ENCODE assay signal across 1 cellular context in the genomic region with DNA sequence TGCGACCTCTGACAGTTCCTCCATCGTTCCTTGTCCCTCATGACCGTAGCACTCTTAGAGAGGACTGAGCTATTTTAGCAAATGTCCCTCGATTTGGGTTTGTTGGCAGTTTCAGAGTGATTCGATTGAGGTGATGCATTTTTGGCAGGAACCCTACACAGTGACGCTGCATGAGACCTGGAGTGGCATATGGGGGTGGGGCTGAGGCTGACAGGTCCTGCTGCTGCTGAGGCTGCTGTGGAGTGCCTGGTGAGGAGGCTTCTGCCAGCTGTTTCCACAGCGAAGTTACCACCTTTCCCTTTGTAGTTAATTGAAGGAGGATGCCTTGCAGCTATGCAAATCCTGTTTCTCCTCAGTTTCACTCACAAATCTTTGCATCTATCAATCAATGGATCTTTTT.
TF ChIP-seq lines count a peak whose summit lies in the region.

No MANE protein-coding gene starts in this region.

TF ChIP-seq in GM23338, 12 proteins besides CTCF, POLR2A, EP300 and RAD21 (continued from another document):
- TF ChIP-seq JUNB (IDR thresholded peaks at IDR 0.05; ENCODE audit: unreplicated experiment) (no peak), ZNF331 (CRISPR knock-in tag; IDR thresholded peaks at IDR 0.05; ENCODE audit: low read depth) (no peak), EZH2 (IDR thresholded peaks at IDR 0.05; ENCODE audit: low read depth, unreplicated experiment) (no peak), STAT1 (IDR thresholded peaks at IDR 0.05; ENCODE audit: unreplicated experiment) (no peak), ZNF114 (CRISPR knock-in tag; IDR thresholded peaks at IDR 0.05) (no peak), NANOG (IDR thresholded peaks at IDR 0.05; ENCODE audit: borderline replicate concordance) (no peak)
- TF ChIP-seq, protein P1, sequence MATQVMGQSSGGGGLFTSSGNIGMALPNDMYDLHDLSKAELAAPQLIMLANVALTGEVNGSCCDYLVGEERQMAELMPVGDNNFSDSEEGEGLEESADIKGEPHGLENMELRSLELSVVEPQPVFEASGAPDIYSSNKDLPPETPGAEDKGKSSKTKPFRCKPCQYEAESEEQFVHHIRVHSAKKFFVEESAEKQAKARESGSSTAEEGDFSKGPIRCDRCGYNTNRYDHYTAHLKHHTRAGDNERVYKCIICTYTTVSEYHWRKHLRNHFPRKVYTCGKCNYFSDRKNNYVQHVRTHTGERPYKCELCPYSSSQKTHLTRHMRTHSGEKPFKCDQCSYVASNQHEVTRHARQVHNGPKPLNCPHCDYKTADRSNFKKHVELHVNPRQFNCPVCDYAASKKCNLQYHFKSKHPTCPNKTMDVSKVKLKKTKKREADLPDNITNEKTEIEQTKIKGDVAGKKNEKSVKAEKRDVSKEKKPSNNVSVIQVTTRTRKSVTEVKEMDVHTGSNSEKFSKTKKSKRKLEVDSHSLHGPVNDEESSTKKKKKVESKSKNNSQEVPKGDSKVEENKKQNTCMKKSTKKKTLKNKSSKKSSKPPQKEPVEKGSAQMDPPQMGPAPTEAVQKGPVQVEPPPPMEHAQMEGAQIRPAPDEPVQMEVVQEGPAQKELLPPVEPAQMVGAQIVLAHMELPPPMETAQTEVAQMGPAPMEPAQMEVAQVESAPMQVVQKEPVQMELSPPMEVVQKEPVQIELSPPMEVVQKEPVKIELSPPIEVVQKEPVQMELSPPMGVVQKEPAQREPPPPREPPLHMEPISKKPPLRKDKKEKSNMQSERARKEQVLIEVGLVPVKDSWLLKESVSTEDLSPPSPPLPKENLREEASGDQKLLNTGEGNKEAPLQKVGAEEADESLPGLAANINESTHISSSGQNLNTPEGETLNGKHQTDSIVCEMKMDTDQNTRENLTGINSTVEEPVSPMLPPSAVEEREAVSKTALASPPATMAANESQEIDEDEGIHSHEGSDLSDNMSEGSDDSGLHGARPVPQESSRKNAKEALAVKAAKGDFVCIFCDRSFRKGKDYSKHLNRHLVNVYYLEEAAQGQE (IDR thresholded peaks at IDR 0.05; ENCODE audit: unreplicated experiment), result no peak
- TF ChIP-seq, protein P2, sequence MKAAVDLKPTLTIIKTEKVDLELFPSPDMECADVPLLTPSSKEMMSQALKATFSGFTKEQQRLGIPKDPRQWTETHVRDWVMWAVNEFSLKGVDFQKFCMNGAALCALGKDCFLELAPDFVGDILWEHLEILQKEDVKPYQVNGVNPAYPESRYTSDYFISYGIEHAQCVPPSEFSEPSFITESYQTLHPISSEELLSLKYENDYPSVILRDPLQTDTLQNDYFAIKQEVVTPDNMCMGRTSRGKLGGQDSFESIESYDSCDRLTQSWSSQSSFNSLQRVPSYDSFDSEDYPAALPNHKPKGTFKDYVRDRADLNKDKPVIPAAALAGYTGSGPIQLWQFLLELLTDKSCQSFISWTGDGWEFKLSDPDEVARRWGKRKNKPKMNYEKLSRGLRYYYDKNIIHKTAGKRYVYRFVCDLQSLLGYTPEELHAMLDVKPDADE (IDR thresholded peaks at IDR 0.05), result no peak
